Comparison of ENCODE assay signal across 9 cellular contexts in genomic region chr6:63352587-63353281, GRCh38. TPM values are rescaled to one million over a fixed set of nuclear protein-coding genes. Genes with fewer than 3 reads are reported as not detected.
DNase-seq lines count a peak whose midpoint lies in the region; ATAC-seq and TF ChIP-seq lines count a peak whose summit lies in the region.
"Had no signal": no experiment of that assay in that cellular context is flagged by ENCODE, and none has a peak within 500 bp of the region (broad histone marks: within the 10 kb centered on the region; RNA-seq: fewer than 3 reads in every experiment).

No MANE protein-coding gene starts in this region.

- ATAC-seq in GM18909 (IDR thresholded peaks at IDR 0.05; ENCODE audit: poor library complexity, unreplicated experiment) (peak; percentile 94), HG03060 (IDR thresholded peaks at IDR 0.05; ENCODE audit: low read depth, unreplicated experiment) (peak; percentile 87)

- no peaks in the 10 kb centered on the region for H3K4me1 Mint-ChIP-seq in neural progenitor cell

- TF ChIP-seq EP300 in esophagus muscularis mucosa (IDR thresholded peaks at IDR 0.05): no peak

- H2AFZ ChIP-seq in PC-9: no peak overlapping the region
- H2AFZ ChIP-seq in neural progenitor cell (replicated peaks): peak overlapping the region; percentile 88

- no peak overlapping the region for H3K27ac ChIP-seq in PC-9
- H3K27ac ChIP-seq in esophagus muscularis mucosa (replicated peaks in 1 of 4): no peak overlapping the region
- no peak overlapping the region for H3K27ac ChIP-seq in neural progenitor cell

- H3K27ac Mint-ChIP-seq in neural progenitor cell: no peak overlapping the region
- H3K27ac Mint-ChIP-seq: activated naive CD8-positive, alpha-beta T cell had no signal

- H3K36me3 Mint-ChIP-seq in neural progenitor cell: no peaks in the 10 kb centered on the region
- H3K36me3 Mint-ChIP-seq: activated naive CD8-positive, alpha-beta T cell had no signal

- no peak overlapping the region for H3K4me3 Mint-ChIP-seq in neural progenitor cell
- H3K4me3 Mint-ChIP-seq: activated naive CD8-positive, alpha-beta T cell had no signal

- H4K20me1 ChIP-seq in PC-9 (ENCODE audit: insufficient read depth): no peaks in the 10 kb centered on the region
- no peaks in the 10 kb centered on the region for H4K20me1 ChIP-seq in neural progenitor cell (ENCODE audit: low read depth)

- H3K9me3 ChIP-seq in PC-9 (ENCODE audit: insufficient read depth, low read depth): no peaks in the 10 kb centered on the region; the same call in 1 of the 2 replicates
- no peaks in the 10 kb centered on the region for H3K9me3 ChIP-seq in esophagus muscularis mucosa
- no peaks in the 10 kb centered on the region for H3K9me3 ChIP-seq in neural progenitor cell (ENCODE audit: low read depth)

- H3K4me1 ChIP-seq in PC-9 (replicated peaks; ENCODE audit: insufficient read depth) (peaks cover 12% of the 10 kb centered on the region), esophagus muscularis mucosa (peaks cover 0 to 4% (median 0%) of the 10 kb centered on the region in 4 donors), neural progenitor cell (no peaks in the 10 kb centered on the region)

- CTCF ChIA-PET in PC-9 (lab: Charles Lee): interaction anchor here (0.6 to 2.5 kb wide), 7 partner anchors 37 to 461 kb away, joined by 3 to 22 read pairs (median 4); no protein-coding TSS in a partner anchor

- intact Hi-C loops in PC-9 (cut with micrococcal nuclease; ENCODE audit: unreplicated experiment) (loop anchor here (1.0 to 10.0 kb wide), 5 partner anchors 222 to 450 kb away; no protein-coding TSS in a partner anchor), esophagus muscularis mucosa (cut with DNase I) (loop anchor here (5.0 to 10.0 kb wide), 2 partner anchors 222 to 410 kb away; partner anchors contain the start of genes LOC128125822 and PTP4A1)

- no peak overlapping the region for H3K4me2 ChIP-seq in PC-9
- no peak overlapping the region for H3K4me2 ChIP-seq in neural progenitor cell

- 33% methylated on average over 6 of the region's 6 CpGs for WGBS in esophagus muscularis mucosa

- H3K9me3 Mint-ChIP-seq in neural progenitor cell: no peaks in the 10 kb centered on the region

- no peak for TF ChIP-seq POLR2A in esophagus muscularis mucosa (IDR thresholded peaks at IDR 0.05; ENCODE audit: low read depth)

- H3K36me3 ChIP-seq in PC-9 (ENCODE audit: low read depth) (no peaks in the 10 kb centered on the region), esophagus muscularis mucosa (no peaks in the 10 kb centered on the region), neural progenitor cell (no peaks in the 10 kb centered on the region)

- H3K27me3 ChIP-seq in PC-9 (ENCODE audit: insufficient read depth, low read depth) (no peaks in the 10 kb centered on the region), esophagus muscularis mucosa (no peaks in the 10 kb centered on the region), neural progenitor cell (no peaks in the 10 kb centered on the region)

- H3K9ac ChIP-seq in neural progenitor cell: no peak overlapping the region

- DNase-seq in DMS53 treated with DMSO at 0.1 percent for 48 hours (lab: John Stamatoyannopoulos, UW; ENCODE audit: unreplicated experiment) (peak; percentile 20), PC-9 (peak in 1 of 2 experiments; percentile 39), esophagus muscularis mucosa (ENCODE audit: extremely low spot score) (no peak), neural progenitor cell (ENCODE audit: low spot score) (peak; percentile 57), SHP77 treated with DMSO at 0.1 percent for 48 hours (lab: John Stamatoyannopoulos, UW) (no peak)
- DNase-seq in activated CD4-positive, alpha-beta T cell treated with anti-CD3 and anti-CD28 coated beads for 4 hours: no peak

- POLR2A ChIA-PET in PC-9 (lab: Charles Lee; ENCODE audit: unreplicated experiment): interaction anchor here (0.7 kb wide), 1 partner anchor 331 kb away, joined by 5 read pairs; no protein-coding TSS in a partner anchor

- peak; percentile 71 for TF ChIP-seq CTCF in PC-9 (conservative IDR thresholded peaks at IDR 0.05)
- peak; percentile 33 to 49 (median 40) for TF ChIP-seq CTCF in esophagus muscularis mucosa (IDR thresholded peaks at IDR 0.05)
- peak; percentile 69 for TF ChIP-seq CTCF in neural progenitor cell (IDR thresholded peaks at IDR 0.05)

- 0 out of 2 replicates have a peak, but pooled peaks cover 4% of the 10 kb centered on the region for H3F3A ChIP-seq in PC-9 (ENCODE audit: insufficient read depth, low read depth)
- no peaks in the 10 kb centered on the region for H3F3A ChIP-seq in neural progenitor cell (ENCODE audit: low read depth)

- H3K27me3 Mint-ChIP-seq in neural progenitor cell (ENCODE audit: insufficient read depth, low read depth): no peaks in the 10 kb centered on the region

- no peak overlapping the region for H3K4me3 ChIP-seq in PC-9
- no peak overlapping the region for H3K4me3 ChIP-seq in esophagus muscularis mucosa
- H3K4me3 ChIP-seq in neural progenitor cell: no peak overlapping the region

- no peaks in the 10 kb centered on the region for H3K9me2 ChIP-seq in PC-9 (ENCODE audit: insufficient read depth)

- BruUV-seq in PC-9 (replicated peaks; lab: Mats Ljungman, UMichigan): no TSS peak

- H3K79me2 ChIP-seq in PC-9 (ENCODE audit: low read depth) (no peaks in the 10 kb centered on the region), neural progenitor cell (ENCODE audit: low read depth) (no peaks in the 10 kb centered on the region)

RNA-seq across cellular contexts. Expression of gene LGSN, which starts 33.0 kb away (rescaled TPM):
- total RNA-seq in PC-9 (2021): not detected in 2 replicates
- not detected for total RNA-seq in esophagus muscularis mucosa
- total RNA-seq in neural progenitor cell (ENCODE audit: low replicate concordance): 0.09 and 0.40 TPM in 2 replicates

Comparison
In these comparisons a context has a peak if more than half of its experiments do, and no peak if none do; other contexts are left out.
1. DNase-seq: peak in DMS53 treated with DMSO at 0.1 percent for 48 hours (single experiment) and neural progenitor cell (single experiment); none in esophagus muscularis mucosa (single experiment), activated CD4-positive, alpha-beta T cell treated with anti-CD3 and anti-CD28 coated beads for 4 hours (0 of 2) and SHP77 treated with DMSO at 0.1 percent for 48 hours (single experiment).
2. Peak in every context shown above with its lines, with median percentiles within 50 percentile points of each other: CTCF ChIP-seq.